In the genomic region with DNA sequence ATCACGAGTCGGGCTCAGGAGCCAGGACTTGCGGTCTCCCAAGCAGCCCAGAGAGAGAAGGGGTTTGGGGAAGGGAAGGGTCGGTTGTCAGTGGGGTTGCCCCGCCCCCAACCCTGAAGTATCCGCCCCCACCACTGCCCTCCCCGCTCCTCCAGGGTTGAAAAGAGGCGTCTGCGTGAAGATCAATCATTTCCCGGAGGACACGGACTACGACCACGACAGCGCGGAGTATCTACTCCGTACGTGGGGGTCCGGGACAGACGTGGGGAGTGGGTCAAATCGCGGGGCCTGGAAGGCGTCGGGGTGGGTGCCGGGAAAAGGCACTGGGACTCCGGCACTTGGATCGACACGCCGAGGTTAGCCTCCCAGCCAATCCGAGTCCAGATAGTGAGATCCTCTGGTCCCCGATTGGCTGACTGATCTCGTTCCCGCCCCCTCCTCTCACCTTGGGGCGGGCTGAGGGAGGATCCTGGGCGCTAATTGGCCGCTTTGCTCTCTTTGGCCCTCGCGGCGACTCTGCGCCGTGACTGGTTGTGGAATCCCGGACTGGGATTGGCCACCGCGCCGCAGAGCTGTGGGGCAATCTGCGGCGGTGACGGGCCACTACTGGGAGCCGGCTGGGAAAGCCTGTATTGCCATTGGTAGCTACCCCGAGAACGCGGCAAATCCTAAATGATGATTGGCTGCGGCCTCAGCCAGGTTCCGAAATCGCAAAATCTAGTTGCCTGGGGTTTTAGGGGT, we compare ENCODE assay signal across 8 cellular contexts. TPM values are rescaled to one million over a fixed set of nuclear protein-coding genes. Genes with fewer than 3 reads are reported as not detected.
A peak's percentile ranks its signal among the peaks of the same experiment; 100 is the strongest.
DNase-seq lines count a peak whose midpoint lies in the region; ATAC-seq and TF ChIP-seq lines count a peak whose summit lies in the region.

No MANE protein-coding gene starts in this region.

- intact Hi-C loops in heart right ventricle (cut with DNase I): loop anchor here in 1 of 10 donors (10.0 kb wide), 1 partner anchor 127 kb away; a partner anchor contains a TSS

- H3K4me1 ChIP-seq in ACC112 (ENCODE audit: control insufficient read depth, insufficient read depth, low read length, unreplicated experiment) (no peaks in the 10 kb centered on the region), heart right ventricle (peaks cover 4 to 39% (median 22%) of the 10 kb centered on the region in 9 donors)

- H3K27me3 Mint-ChIP-seq in activated naive CD8-positive, alpha-beta T cell: peaks cover 33% of the 10 kb centered on the region

- ATAC-seq in heart right ventricle (peak; percentile 44 to 84 (median 68)), HG02571 (IDR thresholded peaks at IDR 0.05; ENCODE audit: unreplicated experiment) (no peak)

- H3K9me3 Mint-ChIP-seq in activated naive CD8-positive, alpha-beta T cell (ENCODE audit: low read depth): no peaks in the 10 kb centered on the region

- H3K79me2 ChIP-seq in ACC112 (ENCODE audit: control insufficient read depth, insufficient read depth, low read length, unreplicated experiment): peaks cover 9% of the 10 kb centered on the region

- no peak for DNase-seq in Jurkat, Clone E6-1 (ENCODE audit: low read depth, low spot score)
- peak; percentile 72 to 78 for DNase-seq in heart right ventricle
- peak; percentile 78 for DNase-seq in pons (ENCODE audit: low spot score)
- no peak for DNase-seq in NCI-H345 treated with DMSO at 0.1 percent for 48 hours (lab: John Stamatoyannopoulos, UW; ENCODE audit: unreplicated experiment)
- no peak for DNase-seq in COLO668 (lab: John Stamatoyannopoulos, UW; ENCODE audit: unreplicated experiment)

- H3K4me3 ChIP-seq in ACC112 (ENCODE audit: low read depth, low read length): peak overlapping the region; percentile 83
- H3K4me3 ChIP-seq in Jurkat, Clone E6-1 (ENCODE audit: low read length): peak overlapping the region; percentile 14
- peak overlapping the region in 9 of 10 donors; percentile 10 to 47 (median 40) for H3K4me3 ChIP-seq in heart right ventricle

- H3K4me1 Mint-ChIP-seq in activated naive CD8-positive, alpha-beta T cell (ENCODE audit: low read depth): peaks cover 26% of the 10 kb centered on the region

- whole genome bisulfite sequencing in heart right ventricle, 2 donors: 1 to 4% methylated on average over 54 of the region's 54 CpGs

- no peak for TF ChIP-seq CTCF in heart right ventricle (IDR thresholded peaks at IDR 0.05)

- H3K27me3 ChIP-seq in ACC112 (ENCODE audit: insufficient read depth, low read length): no peaks in the 10 kb centered on the region
- peaks cover 11 to 80% (median 72%) of the 10 kb centered on the region in 7 donors for H3K27me3 ChIP-seq in heart right ventricle

- H3K4me3 Mint-ChIP-seq in activated naive CD8-positive, alpha-beta T cell: peak overlapping the region; percentile 77

- H3K36me3 ChIP-seq in ACC112 (ENCODE audit: insufficient read depth, low read length) (no peaks in the 10 kb centered on the region), heart right ventricle (no peaks in the 10 kb centered on the region)

- no peaks in the 10 kb centered on the region for H3K9me3 ChIP-seq in heart right ventricle

- H3K27ac ChIP-seq in ACC112 (ENCODE audit: low read depth, low read length): peak overlapping the region; percentile 4
- peak overlapping the region in 4 of 10 donors; percentile 5 to 27 (median 24) for H3K27ac ChIP-seq in heart right ventricle

- peak overlapping the region; percentile 7 for H2AFZ ChIP-seq in ACC112 (ENCODE audit: low read length, unreplicated experiment)

- peaks cover 4% of the 10 kb centered on the region for H3K36me3 Mint-ChIP-seq in activated naive CD8-positive, alpha-beta T cell

- no peak overlapping the region for H3K27ac Mint-ChIP-seq in activated naive CD8-positive, alpha-beta T cell

RNA-seq across cellular contexts. Expression of a gene that starts 13.3 kb away (rescaled TPM):
- not detected for polyA plus RNA-seq in Jurkat, Clone E6-1 (2012; ENCODE audit: insufficient read depth, insufficient read length)
- total RNA-seq in heart right ventricle: not detected
- not detected for polyA plus RNA-seq in heart right ventricle

RNA-seq across cellular contexts. Expression of a gene that starts 15.4 kb away (rescaled TPM):
- not detected for polyA plus RNA-seq in Jurkat, Clone E6-1 (2012; ENCODE audit: insufficient read depth, insufficient read length)
- total RNA-seq in heart right ventricle: under 1 TPM in 9 of 10 donors, not detected in 1; 0.07 to 0.31 (median 0.14) TPM
- polyA plus RNA-seq in heart right ventricle: under 1 TPM; 0.03 to 0.22 TPM

Comparison
In these comparisons a context has a peak if more than half of its experiments do, and no peak if none do; other contexts are left out.
1. H3K4me3 ChIP-seq: peak in every context shown above with its lines; median percentile 83 in ACC112; 40 in heart right ventricle; 14 in Jurkat, Clone E6-1.
2. DNase-seq: peak in heart right ventricle (2 of 2) and pons (single experiment); none in Jurkat, Clone E6-1 (single experiment), NCI-H345 treated with DMSO at 0.1 percent for 48 hours (single experiment) and COLO668 (single experiment).